Comparison of ENCODE assay signal across 12 cellular contexts in genomic region chr17:75476274-75476673, GRCh38. TPM values are rescaled to one million over a fixed set of nuclear protein-coding genes. Genes with fewer than 3 reads are reported as not detected.
DNase-seq lines count a peak whose midpoint lies in the region; ATAC-seq, FAIRE-seq and TF ChIP-seq lines count a peak whose summit lies in the region.
"Had no signal": no experiment of that assay in that cellular context is flagged by ENCODE, and none has a peak within 500 bp of the region (broad histone marks: within the 10 kb centered on the region; RNA-seq: fewer than 3 reads in every experiment).

No MANE protein-coding gene starts in this region.

- H3K27ac ChIP-seq in mesodermal cell (ENCODE audit: low read depth, low read length, severe bottlenecking) (peak overlapping the region; percentile 49), GM23338 (ENCODE audit: low read depth) (no peak overlapping the region)

- H3K4me3 ChIP-seq in fibroblast of mammary gland (ENCODE audit: control insufficient read depth, low read depth, low read length) (no peak overlapping the region), mesodermal cell (ENCODE audit: extremely low read depth, insufficient read depth, low read length, poor library complexity, severe bottlenecking) (no peak overlapping the region), GM23338 (no peak overlapping the region)

- POLR2A ChIA-PET in WTC11 (lab: Charles Lee) = no interaction called here

- CTCF ChIA-PET in WTC11 (lab: Charles Lee) = interaction anchor here (1.0 to 1.7 kb wide), 3 partner anchors 23 to 205 kb away, joined by 3 to 4 read pairs (median 4); partner anchors contain the start of gene MIF4GD

- H3K27me3 ChIP-seq in GM23338 (ENCODE audit: insufficient read depth) = no peaks in the 10 kb centered on the region

- H3K4me1 ChIP-seq in mesodermal cell (ENCODE audit: control insufficient read depth, insufficient read depth, low read length, poor library complexity, severe bottlenecking) (peaks cover 18% of the 10 kb centered on the region), GM23338 (ENCODE audit: insufficient read depth) (peaks cover 5% of the 10 kb centered on the region; the same call in 1 of the 2 replicates)

- no peaks in the 10 kb centered on the region for H3K79me2 ChIP-seq in GM23338 (replicated peaks; ENCODE audit: insufficient read depth)

- H3K27me3 Mint-ChIP-seq in WTC11 (ENCODE audit: low read depth) (no peaks in the 10 kb centered on the region), GM23338 (ENCODE audit: insufficient read depth, low read depth, poor library complexity) (peaks cover 15% of the 10 kb centered on the region)
- H3K27me3 Mint-ChIP-seq: naive B cell had no signal

- H3K9me3 Mint-ChIP-seq in WTC11 = no peaks in the 10 kb centered on the region
- H3K9me3 Mint-ChIP-seq in stimulated activated effector memory CD8-positive, alpha-beta T cell treated with anti-CD3 and anti-CD28 coated beads, Interleukin-12 subunit alpha, Interleukin-12 subunit beta, amount 100 ng/mL, for 72 hours = no peaks in the 10 kb centered on the region
- H3K9me3 Mint-ChIP-seq in GM23338 = no peaks in the 10 kb centered on the region
- H3K9me3 Mint-ChIP-seq: naive B cell had no signal

- ATAC-seq in WTC11 = no peak
- no peak for ATAC-seq in stimulated activated effector memory CD8-positive, alpha-beta T cell treated with anti-CD3 and anti-CD28 coated beads, Interleukin-12 subunit alpha, Interleukin-12 subunit beta, amount 100 ng/mL, for 72 hours
- ATAC-seq in GM19035 (IDR thresholded peaks at IDR 0.05; ENCODE audit: unreplicated experiment) = no peak
- no peak for ATAC-seq in GM23338

- DNase-seq in WTC11 (ENCODE audit: low spot score) (no peak), fibroblast of mammary gland (ENCODE audit: low read depth) (peak; percentile 26), GM23338 (ENCODE audit: low spot score) (no peak), GM12891 (ENCODE audit: insufficient read length, low spot score) (no peak), GM19238 (ENCODE audit: insufficient read length, low spot score) (no peak)
- DNase-seq in stimulated activated effector memory CD8-positive, alpha-beta T cell treated with anti-CD3 and anti-CD28 coated beads, Interleukin-12 subunit alpha, Interleukin-12 subunit beta, amount 100 ng/mL, for 72 hours (ENCODE audit: low spot score in 2 of 2) = no peak
- DNase-seq: activated gamma-delta T cell, erythroblast, naive B cell, NCI-H1092 treated with DMSO at 0.1 percent for 48 hours had no signal

- peaks cover 7% of the 10 kb centered on the region for H3K4me1 Mint-ChIP-seq in WTC11
- peaks cover 15% of the 10 kb centered on the region for H3K4me1 Mint-ChIP-seq in stimulated activated effector memory CD8-positive, alpha-beta T cell treated with anti-CD3 and anti-CD28 coated beads, Interleukin-12 subunit alpha, Interleukin-12 subunit beta, amount 100 ng/mL, for 72 hours
- H3K4me1 Mint-ChIP-seq in GM23338 = peaks cover 7% of the 10 kb centered on the region

- no peaks in the 10 kb centered on the region; the same call in 1 of the 2 replicates for H3K36me3 Mint-ChIP-seq in WTC11
- peaks cover 13% of the 10 kb centered on the region for H3K36me3 Mint-ChIP-seq in stimulated activated effector memory CD8-positive, alpha-beta T cell treated with anti-CD3 and anti-CD28 coated beads, Interleukin-12 subunit alpha, Interleukin-12 subunit beta, amount 100 ng/mL, for 72 hours
- peaks cover 11% of the 10 kb centered on the region; the same call in 2 of the 3 replicates for H3K36me3 Mint-ChIP-seq in GM23338 (ENCODE audit: low read depth)

- H4K20me1 ChIP-seq in GM23338 (replicated peaks; ENCODE audit: insufficient read depth) = no peaks in the 10 kb centered on the region; the same call in 1 of the 2 replicates

- H2AFZ ChIP-seq in GM23338 = no peak overlapping the region

- H3F3A ChIP-seq in GM23338 (replicated peaks; ENCODE audit: low read depth) = no peaks in the 10 kb centered on the region

- H3K27ac Mint-ChIP-seq in WTC11 = peak overlapping the region; percentile 8; the same call in 1 of the 2 replicates
- H3K27ac Mint-ChIP-seq in stimulated activated effector memory CD8-positive, alpha-beta T cell treated with anti-CD3 and anti-CD28 coated beads, Interleukin-12 subunit alpha, Interleukin-12 subunit beta, amount 100 ng/mL, for 72 hours = peak overlapping the region; percentile 89
- no peak overlapping the region for H3K27ac Mint-ChIP-seq in GM23338

- FAIRE-seq in GM12891 (lab: Jason Lieb, UNC) = no peak

- H3K36me3 ChIP-seq in mesodermal cell (ENCODE audit: control insufficient read depth, insufficient read depth, low read length) (peaks cover 21% of the 10 kb centered on the region), GM23338 (ENCODE audit: insufficient read depth) (no peaks in the 10 kb centered on the region)

- no peak overlapping the region for H3K4me2 ChIP-seq in GM23338

- H3K4me3 Mint-ChIP-seq in WTC11 (no peak overlapping the region), GM23338 (no peak overlapping the region)
- H3K4me3 Mint-ChIP-seq in stimulated activated effector memory CD8-positive, alpha-beta T cell treated with anti-CD3 and anti-CD28 coated beads, Interleukin-12 subunit alpha, Interleukin-12 subunit beta, amount 100 ng/mL, for 72 hours = no peak overlapping the region
- H3K4me3 Mint-ChIP-seq: naive B cell had no signal

- no peaks in the 10 kb centered on the region for H3K9me3 ChIP-seq in mesodermal cell (ENCODE audit: control insufficient read depth, low read length)

- 60 to 84% methylated on average over 2 to 7 of the region's 8 CpGs for WGBS in mesodermal cell (ENCODE audit: insufficient coverage in 2 of 2), 2 experiments

- TF ChIP-seq CTCF in WTC11 (IDR thresholded peaks at IDR 0.05) (no peak), fibroblast of mammary gland (conservative IDR thresholded peaks at IDR 0.05; ENCODE audit: control insufficient read depth, insufficient read depth, low read depth, low read length) (no peak), GM23338 (conservative IDR thresholded peaks at IDR 0.05; ENCODE audit: low read depth in 2 of 2) (no peak)

- no peak for TF ChIP-seq POLR2A in GM12891 (IDR thresholded peaks at IDR 0.05; ENCODE audit: low read depth, low read length)

- H3K9me2 ChIP-seq in GM23338 (ENCODE audit: insufficient read depth) = no peaks in the 10 kb centered on the region

TF ChIP-seq in WTC11, 78 proteins besides CTCF, POLR2A, EP300 and RAD21 (continues in another document):
- no peak for TF ChIP-seq TP53 (CRISPR knock-in tag; IDR thresholded peaks at IDR 0.05)
- TF ChIP-seq ZNF423 (CRISPR knock-in tag; IDR thresholded peaks at IDR 0.05) = no peak
- no peak for TF ChIP-seq ZNF121 (CRISPR knock-in tag; IDR thresholded peaks at IDR 0.05)
- no peak for TF ChIP-seq CDX4 (CRISPR knock-in tag; IDR thresholded peaks at IDR 0.05; ENCODE audit: borderline replicate concordance)

TF ChIP-seq in GM12891, 5 proteins besides CTCF, POLR2A, EP300 and RAD21:
- TF ChIP-seq TAF1 (IDR thresholded peaks at IDR 0.05; ENCODE audit: low read depth, low read length) (no peak), PAX5 (IDR thresholded peaks at IDR 0.05; ENCODE audit: insufficient read depth, low read length, severe bottlenecking) (no peak), POLR2AphosphoS5 (IDR thresholded peaks at IDR 0.05; ENCODE audit: low read depth, low read length) (no peak), SPI1 (IDR thresholded peaks at IDR 0.05; ENCODE audit: low read depth, low read length) (no peak), POU2F2 (IDR thresholded peaks at IDR 0.05; ENCODE audit: low read depth, low read length) (no peak)

RNA-seq across cellular contexts. Expression of gene TMEM94, which starts 19.8 kb away (rescaled TPM):
- total RNA-seq in WTC11 (2021) = 64.7 to 76.9 TPM (median 68.6 TPM) in 3 replicates
- 71.3 TPM for polyA plus RNA-seq in mesodermal cell (2013, experiment 1 of 2)
- polyA plus RNA-seq in mesodermal cell (2013, experiment 2 of 2) = 65.0 TPM
- 36.6 and 66.0 TPM in 2 replicates for total RNA-seq in GM23338 (2014; rRNA removed; shearing (Covaris generic))
- 21.9 and 24.0 TPM in 2 replicates for polyA plus RNA-seq in GM23338 (2016; fragmentation: Nextera tagmentation; extraction: Ambion mirVana)
- polyA plus RNA-seq in GM12891 (2012; ENCODE audit: low read depth, missing spikeins) = 28.4 TPM

RNA-seq across cellular contexts. Expression of gene CASKIN2, which starts 39.1 kb away (rescaled TPM):
- 31.3 to 32.2 TPM (median 31.9 TPM) in 3 replicates for total RNA-seq in WTC11 (2021)
- polyA plus RNA-seq in mesodermal cell (2013, experiment 1 of 2) = 13.5 TPM
- polyA plus RNA-seq in mesodermal cell (2013, experiment 2 of 2) = 12.5 TPM
- total RNA-seq in GM23338 (2014; rRNA removed; shearing (Covaris generic)) = 17.7 and 21.5 TPM in 2 replicates
- 4.7 and 4.9 TPM in 2 replicates for polyA plus RNA-seq in GM23338 (2016; fragmentation: Nextera tagmentation; extraction: Ambion mirVana)
- polyA plus RNA-seq in GM12891 (2012; ENCODE audit: low read depth, missing spikeins) = 0.04 TPM

RNA-seq across cellular contexts. Expression of gene TSEN54, which starts 40.1 kb away (rescaled TPM):
- 47.8 to 53.4 TPM (median 51.5 TPM) in 3 replicates for total RNA-seq in WTC11 (2021)
- polyA plus RNA-seq in mesodermal cell (2013, experiment 1 of 2) = 31.4 TPM
- polyA plus RNA-seq in mesodermal cell (2013, experiment 2 of 2) = 24.1 TPM
- total RNA-seq in GM23338 (2014; rRNA removed; shearing (Covaris generic)) = 61.9 and 62.5 TPM in 2 replicates
- 45.9 and 48.2 TPM in 2 replicates for polyA plus RNA-seq in GM23338 (2016; fragmentation: Nextera tagmentation; extraction: Ambion mirVana)
- 18.0 TPM for polyA plus RNA-seq in GM12891 (2012; ENCODE audit: low read depth, missing spikeins)

RNA-seq across cellular contexts. Expression of gene LLGL2, which starts 49.2 kb away (rescaled TPM):
- total RNA-seq in WTC11 (2021) = 94.3 to 103 TPM (median 97.0 TPM) in 3 replicates
- 26.5 TPM for polyA plus RNA-seq in mesodermal cell (2013, experiment 1 of 2)
- 26.0 TPM for polyA plus RNA-seq in mesodermal cell (2013, experiment 2 of 2)
- 63.9 and 78.5 TPM in 2 replicates for total RNA-seq in GM23338 (2014; rRNA removed; shearing (Covaris generic))
- polyA plus RNA-seq in GM23338 (2016; fragmentation: Nextera tagmentation; extraction: Ambion mirVana) = 62.5 and 71.9 TPM in 2 replicates
- 5.2 TPM for polyA plus RNA-seq in GM12891 (2012; ENCODE audit: low read depth, missing spikeins)
